ENCODE assay signal across 1 cellular context in the genomic region with DNA sequence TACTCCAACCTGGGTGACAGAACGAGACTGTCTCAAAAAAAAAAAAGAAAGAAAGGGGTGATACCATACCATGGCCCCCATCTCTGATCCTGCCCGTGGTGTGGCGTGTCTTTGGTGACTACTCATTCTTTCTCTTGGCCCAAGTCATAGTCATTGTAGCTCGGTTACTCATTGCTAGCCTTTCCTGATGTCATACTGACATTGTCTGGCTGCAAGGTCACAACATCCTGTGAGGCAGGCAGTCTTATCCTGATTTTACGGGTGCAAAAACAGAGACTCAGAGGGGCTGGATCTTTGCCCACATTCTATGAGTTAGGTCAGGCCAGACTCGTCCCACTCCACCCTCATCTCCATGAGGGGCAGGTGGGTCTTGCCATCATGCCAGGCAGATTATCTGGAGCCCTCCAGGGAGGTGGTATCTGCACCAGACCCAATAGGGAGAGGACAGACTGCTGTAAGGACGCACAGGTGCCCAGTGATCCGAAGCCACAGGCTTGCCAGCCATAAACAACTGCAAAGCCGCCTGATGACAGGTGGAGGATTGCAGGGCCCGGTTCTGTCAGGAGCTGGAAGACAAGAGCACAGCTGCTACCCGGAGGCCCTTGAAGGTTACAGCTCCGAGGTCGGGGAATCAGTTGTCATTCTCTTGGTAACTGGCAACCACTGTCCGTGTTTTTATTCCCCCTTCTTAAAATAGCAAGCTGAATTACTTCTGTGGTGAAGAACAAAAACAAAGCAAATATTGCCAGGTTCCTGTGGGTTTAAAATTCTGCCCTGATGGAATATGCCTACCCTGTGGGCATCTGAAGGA.
TF ChIP-seq lines count a peak whose summit lies in the region.

No MANE protein-coding gene starts in this region.

TF ChIP-seq in GM23338, 12 proteins besides CTCF, POLR2A, EP300 and RAD21 (continued from another document):
- TF ChIP-seq, protein P1, sequence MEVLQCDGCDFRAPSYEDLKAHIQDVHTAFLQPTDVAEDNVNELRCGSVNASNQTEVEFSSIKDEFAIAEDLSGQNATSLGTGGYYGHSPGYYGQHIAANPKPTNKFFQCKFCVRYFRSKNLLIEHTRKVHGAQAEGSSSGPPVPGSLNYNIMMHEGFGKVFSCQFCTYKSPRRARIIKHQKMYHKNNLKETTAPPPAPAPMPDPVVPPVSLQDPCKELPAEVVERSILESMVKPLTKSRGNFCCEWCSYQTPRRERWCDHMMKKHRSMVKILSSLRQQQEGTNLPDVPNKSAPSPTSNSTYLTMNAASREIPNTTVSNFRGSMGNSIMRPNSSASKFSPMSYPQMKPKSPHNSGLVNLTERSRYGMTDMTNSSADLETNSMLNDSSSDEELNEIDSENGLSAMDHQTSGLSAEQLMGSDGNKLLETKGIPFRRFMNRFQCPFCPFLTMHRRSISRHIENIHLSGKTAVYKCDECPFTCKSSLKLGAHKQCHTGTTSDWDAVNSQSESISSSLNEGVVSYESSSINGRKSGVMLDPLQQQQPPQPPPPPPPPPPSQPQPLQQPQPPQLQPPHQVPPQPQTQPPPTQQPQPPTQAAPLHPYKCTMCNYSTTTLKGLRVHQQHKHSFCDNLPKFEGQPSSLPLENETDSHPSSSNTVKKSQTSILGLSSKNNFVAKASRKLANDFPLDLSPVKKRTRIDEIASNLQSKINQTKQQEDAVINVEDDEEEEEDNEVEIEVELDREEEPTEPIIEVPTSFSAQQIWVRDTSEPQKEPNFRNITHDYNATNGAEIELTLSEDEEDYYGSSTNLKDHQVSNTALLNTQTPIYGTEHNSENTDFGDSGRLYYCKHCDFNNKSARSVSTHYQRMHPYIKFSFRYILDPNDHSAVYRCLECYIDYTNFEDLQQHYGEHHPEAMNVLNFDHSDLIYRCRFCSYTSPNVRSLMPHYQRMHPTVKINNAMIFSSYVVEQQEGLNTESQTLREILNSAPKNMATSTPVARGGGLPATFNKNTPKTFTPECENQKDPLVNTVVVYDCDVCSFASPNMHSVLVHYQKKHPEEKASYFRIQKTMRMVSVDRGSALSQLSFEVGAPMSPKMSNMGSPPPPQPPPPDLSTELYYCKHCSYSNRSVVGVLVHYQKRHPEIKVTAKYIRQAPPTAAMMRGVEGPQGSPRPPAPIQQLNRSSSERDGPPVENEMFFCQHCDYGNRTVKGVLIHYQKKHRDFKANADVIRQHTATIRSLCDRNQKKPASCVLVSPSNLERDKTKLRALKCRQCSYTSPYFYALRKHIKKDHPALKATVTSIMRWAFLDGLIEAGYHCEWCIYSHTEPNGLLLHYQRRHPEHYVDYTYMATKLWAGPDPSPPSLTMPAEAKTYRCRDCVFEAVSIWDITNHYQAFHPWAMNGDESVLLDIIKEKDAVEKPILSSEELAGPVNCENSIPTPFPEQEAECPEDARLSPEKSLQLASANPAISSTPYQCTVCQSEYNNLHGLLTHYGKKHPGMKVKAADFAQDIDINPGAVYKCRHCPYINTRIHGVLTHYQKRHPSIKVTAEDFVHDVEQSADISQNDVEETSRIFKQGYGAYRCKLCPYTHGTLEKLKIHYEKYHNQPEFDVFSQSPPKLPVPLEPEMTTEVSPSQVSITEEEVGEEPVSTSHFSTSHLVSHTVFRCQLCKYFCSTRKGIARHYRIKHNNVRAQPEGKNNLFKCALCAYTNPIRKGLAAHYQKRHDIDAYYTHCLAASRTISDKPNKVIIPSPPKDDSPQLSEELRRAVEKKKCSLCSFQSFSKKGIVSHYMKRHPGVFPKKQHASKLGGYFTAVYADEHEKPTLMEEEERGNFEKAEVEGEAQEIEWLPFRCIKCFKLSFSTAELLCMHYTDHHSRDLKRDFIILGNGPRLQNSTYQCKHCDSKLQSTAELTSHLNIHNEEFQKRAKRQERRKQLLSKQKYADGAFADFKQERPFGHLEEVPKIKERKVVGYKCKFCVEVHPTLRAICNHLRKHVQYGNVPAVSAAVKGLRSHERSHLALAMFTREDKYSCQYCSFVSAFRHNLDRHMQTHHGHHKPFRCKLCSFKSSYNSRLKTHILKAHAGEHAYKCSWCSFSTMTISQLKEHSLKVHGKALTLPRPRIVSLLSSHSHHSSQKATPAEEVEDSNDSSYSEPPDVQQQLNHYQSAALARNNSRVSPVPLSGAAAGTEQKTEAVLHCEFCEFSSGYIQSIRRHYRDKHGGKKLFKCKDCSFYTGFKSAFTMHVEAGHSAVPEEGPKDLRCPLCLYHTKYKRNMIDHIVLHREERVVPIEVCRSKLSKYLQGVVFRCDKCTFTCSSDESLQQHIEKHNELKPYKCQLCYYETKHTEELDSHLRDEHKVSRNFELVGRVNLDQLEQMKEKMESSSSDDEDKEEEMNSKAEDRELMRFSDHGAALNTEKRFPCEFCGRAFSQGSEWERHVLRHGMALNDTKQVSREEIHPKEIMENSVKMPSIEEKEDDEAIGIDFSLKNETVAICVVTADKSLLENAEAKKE (CRISPR knock-in tag; IDR thresholded peaks at IDR 0.05) = no peak
- TF ChIP-seq EZH2phosphoT487 (IDR thresholded peaks at IDR 0.05; ENCODE audit: unreplicated experiment) (no peak), CREB1 (CRISPR knock-in tag; IDR thresholded peaks at IDR 0.05; ENCODE audit: low read depth) (no peak), EZH2 (IDR thresholded peaks at IDR 0.05; ENCODE audit: low read depth, unreplicated experiment) (no peak)
